30 cellular contexts compared by ENCODE assay signal in genomic region chr19:58397533-58398037, GRCh38. TPM values are rescaled to one million over a fixed set of nuclear protein-coding genes. Genes with fewer than 3 reads are reported as not detected.
DNase-seq lines count a peak whose midpoint lies in the region; ATAC-seq and TF ChIP-seq lines count a peak whose summit lies in the region.
"Had no signal": no experiment of that assay in that cellular context is flagged by ENCODE, and none has a peak within 500 bp of the region (broad histone marks: within the 10 kb centered on the region; RNA-seq: fewer than 3 reads in every experiment).

No MANE protein-coding gene starts in this region.

- CTCF ChIA-PET in HEK293 (lab: Yijun Ruan, JAX), result interaction anchor here (1.0 kb wide), 1 partner anchor 9 kb away, joined by 4 read pairs; no protein-coding TSS in a partner anchor

- H3K9me3 ChIP-seq in HEK293 (ENCODE audit: control insufficient read depth, insufficient read depth, low read depth, low read length) (no peaks in the 10 kb centered on the region), sigmoid colon (no peaks in the 10 kb centered on the region)
- H3K9me3 ChIP-seq: esophagus muscularis mucosa, left ventricle myocardium inferior, SJCRH30 had no signal

- no peak for ATAC-seq in GM21786 (IDR thresholded peaks at IDR 0.05; ENCODE audit: unreplicated experiment)
- ATAC-seq: activated naive CD8-positive, alpha-beta T cell treated with anti-CD3 and anti-CD28 coated beads, Interleukin-2, amount 50 U/mL, for 24 hours; activated T-cell treated with anti-CD3 and anti-CD28 coated beads, Interleukin-2, amount 50 U/mL, for 72 hours; foreskin keratinocyte; stimulated activated effector memory CD8-positive, alpha-beta T cell treated with anti-CD3 and anti-CD28 coated beads, Interleukin-12 subunit alpha, Interleukin-12 subunit beta, amount 100 ng/mL, for 72 hours had no signal

- WGBS in sigmoid colon, 2 donors, result 69 to 71% methylated on average over 7 of the region's 7 CpGs

- POLR2A ChIA-PET in HEK293 (lab: Yijun Ruan, JAX), result interaction anchor here (1.6 kb wide), 1 partner anchor 11 kb away, joined by 4 read pairs; the partner anchor contains the start of gene ZNF584

- TF ChIP-seq POLR2A in sigmoid colon (IDR thresholded peaks at IDR 0.05), result no peak

- H3K4me3 ChIP-seq in HEK293 (ENCODE audit: low read depth, low read length), result no peak overlapping the region
- H3K4me3 ChIP-seq in sigmoid colon, result no peak overlapping the region
- H3K4me3 ChIP-seq: esophagus muscularis mucosa, SJCRH30 had no signal

- peaks cover 9 to 31% (median 26%) of the 10 kb centered on the region in 3 donors for H3K27me3 ChIP-seq in sigmoid colon
- H3K27me3 ChIP-seq: SJCRH30 had no signal

- in situ Hi-C loops in G401 (cut with HindIII; ENCODE audit: low sequenced_read_pairs), result no loop called here

- H3K36me3 ChIP-seq in HEK293 (ENCODE audit: control insufficient read depth in 2 of 2, insufficient read depth in 1 of 2, low read length in 2 of 2) (peaks cover 20 to 36% of the 10 kb centered on the region in 2 experiments), sigmoid colon (peaks cover 0 to 28% (median 25%) of the 10 kb centered on the region in 4 donors)

- no peak overlapping the region for H3K27ac ChIP-seq in HEK293 (ENCODE audit: extremely low read depth, low read depth, low read length)
- H3K27ac ChIP-seq in sigmoid colon, result no peak overlapping the region
- H3K27ac ChIP-seq: esophagus muscularis mucosa, foreskin keratinocyte, left ventricle myocardium inferior, SJCRH30 had no signal

- TF ChIP-seq EP300 in sigmoid colon (IDR thresholded peaks at IDR 0.05), result no peak

- no peak for TF ChIP-seq CTCF in HEK293 (tag by site-specific recombination; IDR thresholded peaks at IDR 0.05)
- no peak for TF ChIP-seq CTCF in sigmoid colon (IDR thresholded peaks at IDR 0.05)

- H3K4me1 ChIP-seq in HEK293 (ENCODE audit: control insufficient read depth, insufficient read depth, low read length) (peaks cover 3% of the 10 kb centered on the region; the same call in 1 of the 2 replicates), sigmoid colon (peaks cover 0 to 29% (median 25%) of the 10 kb centered on the region in 4 donors)
- H3K4me1 ChIP-seq: foreskin keratinocyte, SJCRH30 had no signal

- intact Hi-C loops in sigmoid colon (cut with DNase I), result no loop called here

- DNase-seq in G401 (ENCODE audit: low spot score), result peak; percentile 13
- peak; percentile 46 for DNase-seq in ecto neural progenitor cell (ENCODE audit: low spot score)
- DNase-seq in sigmoid colon, result peak; percentile 42
- DNase-seq in SW 1271 (lab: John Stamatoyannopoulos, UW), result no peak
- DNase-seq in NCI-H2196 (lab: John Stamatoyannopoulos, UW; ENCODE audit: unreplicated experiment), result no peak
- DNase-seq: activated naive CD8-positive, alpha-beta T cell treated with anti-CD3 and anti-CD28 coated beads, Interleukin-2, amount 50 U/mL, for 24 hours; activated T-cell treated with anti-CD3 and anti-CD28 coated beads, Interleukin-2, amount 50 U/mL, for 72 hours; C1 segment of cervical spinal cord; central memory CD4-positive, alpha-beta T cell; foreskin keratinocyte; GF-D8; GOT3; head of caudate nucleus; islet precursor cell; left ventricle myocardium inferior; NCI-H1048; NCI-H1694 treated with DMSO at 0.1 percent for 48 hours; NCI-H82; SJCRH30; substantia nigra; T-helper 9 cell; trophoblast cell had no signal

TF ChIP-seq in HEK293, 187 proteins besides CTCF, POLR2A, EP300 and RAD21:
- TF ChIP-seq GLIS1 (tag by site-specific recombination; IDR thresholded peaks at IDR 0.05) (peak; percentile 11; the same call in 1 of the 2 replicates), SP2 (tag by site-specific recombination; IDR thresholded peaks at IDR 0.05) (peak; percentile 57), ZNF341 (tag by site-specific recombination; IDR thresholded peaks at IDR 0.05; ENCODE audit: low read depth) (peak; percentile 93), PBX3 (CRISPR knock-in tag; IDR thresholded peaks at IDR 0.05) (no peak), ZNF521 (tag by site-specific recombination; IDR thresholded peaks at IDR 0.05) (no peak)

RNA-seq across cellular contexts. Expression of gene RNF225, which starts 2.1 kb away (rescaled TPM):
- total RNA-seq in G401 (2014; rRNA removed; shearing (Covaris generic)), result not detected in 2 replicates
- not detected for total RNA-seq in sigmoid colon
- under 1 TPM in 1 of 3 donors, not detected in 2; 0.07 TPM for polyA plus RNA-seq in sigmoid colon
- total RNA-seq: esophagus muscularis mucosa, left ventricle myocardium inferior, NCI-H460, omental fat pad, pulmonary artery endothelial cell, skeletal muscle tissue had no signal
- polyA plus RNA-seq: foreskin keratinocyte had no signal

RNA-seq across cellular contexts. Expression of gene RPS5, which starts 10.5 kb away (rescaled TPM):
- total RNA-seq in G401 (2014; rRNA removed; shearing (Covaris generic)), result 2,081 and 2,975 TPM in 2 replicates
- total RNA-seq in sigmoid colon, result 1,000 to 10,000 TPM; 1,322 to 2,581 (median 2,411) TPM
- 1,000 to 10,000 TPM; 1,097 to 1,974 (median 1,406) TPM for polyA plus RNA-seq in sigmoid colon

RNA-seq across cellular contexts. Expression of gene ZNF584, which starts 10.9 kb away (rescaled TPM):
- 25.8 and 60.2 TPM in 2 replicates for total RNA-seq in G401 (2014; rRNA removed; shearing (Covaris generic))
- total RNA-seq in sigmoid colon, result 10 to 100 TPM in 2 of 4 donors, 1 to 10 TPM in 2; 8.2 to 21.4 (median 12.0) TPM
- polyA plus RNA-seq in sigmoid colon, result 1 to 10 TPM; 3.0 to 7.3 (median 4.8) TPM

RNA-seq across cellular contexts. Expression of gene ZNF837, which starts 16.8 kb away (rescaled TPM):
- 9.2 and 9.6 TPM in 2 replicates for total RNA-seq in G401 (2014; rRNA removed; shearing (Covaris generic))
- 1 to 10 TPM in 3 of 4 donors, under 1 TPM in 1; 0.66 to 2.2 (median 1.5) TPM for total RNA-seq in sigmoid colon
- 1 to 10 TPM; 1.2 to 2.5 (median 1.8) TPM for polyA plus RNA-seq in sigmoid colon

RNA-seq across cellular contexts. Expression of gene ZNF497, which starts 35.0 kb away (rescaled TPM):
- 1.2 and 4.7 TPM in 2 replicates for total RNA-seq in G401 (2014; rRNA removed; shearing (Covaris generic))
- total RNA-seq in sigmoid colon, result under 1 TPM; 0.28 to 0.54 (median 0.43) TPM
- polyA plus RNA-seq in sigmoid colon, result under 1 TPM in 2 of 3 donors, not detected in 1; 0.46 to 0.79 TPM

Comparison
In these comparisons a context has a peak if more than half of its experiments do, and no peak if none do; other contexts are left out.
1. DNase-seq: peak in G401 (single experiment), ecto neural progenitor cell (single experiment) and sigmoid colon (single experiment); none in SW 1271 (0 of 2) and NCI-H2196 (single experiment).